In genomic region chr1:43529206-43529731, GRCh38 we compare ENCODE assay signal across 8 cellular contexts.
DNase-seq lines count a peak whose midpoint lies in the region; ATAC-seq and TF ChIP-seq lines count a peak whose summit lies in the region.

No MANE protein-coding gene starts in this region.

- no peak for ATAC-seq in HG02763 (IDR thresholded peaks at IDR 0.05; ENCODE audit: unreplicated experiment)

- no peak overlapping the region for H3K4me3 ChIP-seq in AG10803 (ENCODE audit: low read length)

- TF ChIP-seq CTCF in AG10803 (conservative IDR thresholded peaks at IDR 0.05; ENCODE audit: low read length): peak; percentile 98

- peak; percentile 86 for DNase-seq in AG10803 (ENCODE audit: low read depth)
- peak; percentile 75 for DNase-seq in HCEC 1CT
- DNase-seq in NCI-H510A (lab: John Stamatoyannopoulos, UW): peak; percentile 99
- peak; percentile 84 for DNase-seq in activated CD4-positive, CD25-positive, alpha-beta regulatory T cell treated with anti-CD3 and anti-CD28 coated beads, Interleukin-2, amount 50 U/mL, for 72 hours
- peak; percentile 82 for DNase-seq in cerebellar cortex (ENCODE audit: low spot score)
- DNase-seq in kidney tubule cell (ENCODE audit: low spot score): peak; percentile 92
- DNase-seq in stimulated activated CD4-positive, alpha-beta T cell treated with anti-CD3 and anti-CD28 coated beads, Interleukin-2, amount 100 ng/mL, for 24 hours: peak; percentile 87
